In the genomic region with DNA sequence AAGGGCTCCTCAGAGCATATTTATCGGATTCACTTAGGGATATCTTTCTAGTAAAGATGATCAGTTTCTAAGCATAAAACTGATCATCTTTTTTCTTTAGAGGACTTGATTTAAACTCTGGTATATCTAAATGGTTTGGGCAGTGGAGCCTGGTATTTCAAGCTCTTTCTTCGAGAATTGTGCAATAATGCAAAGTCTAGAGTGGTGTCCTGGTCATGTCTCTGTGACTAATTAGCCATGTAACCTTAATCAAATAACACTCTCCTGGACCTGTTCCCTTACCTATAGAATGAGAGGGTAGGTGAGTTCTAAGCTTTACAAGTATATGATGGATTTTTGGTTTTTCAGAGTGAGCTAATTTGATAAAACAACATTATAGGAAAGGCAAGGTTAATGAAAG, we compare ENCODE assay signal across 19 cellular contexts.
"Had no signal": no experiment of that assay in that cellular context is flagged by ENCODE, and none has a peak within 500 bp of the region (broad histone marks: within the 10 kb centered on the region; RNA-seq: fewer than 3 reads in every experiment).

No MANE protein-coding gene starts in this region.

- H3K4me3 Mint-ChIP-seq: immature natural killer cell, nephron, type B pancreatic cell had no signal

- H3K27ac ChIP-seq: colonic mucosa, gastrocnemius medialis, left ventricle myocardium inferior, parathyroid adenoma, psoas muscle, sigmoid colon, skin epidermis, suprapubic skin, thyroid gland had no signal

- H3K4me1 Mint-ChIP-seq: immature natural killer cell had no signal

- DNase-seq: colonic mucosa; dermis blood vessel endothelial cell; gastrocnemius medialis; immature natural killer cell; left ventricle myocardium inferior; midbrain; occipital lobe; psoas muscle; sigmoid colon; stimulated activated CD4-positive, alpha-beta T cell treated with anti-CD3 and anti-CD28 coated beads, Interleukin-12 subunit alpha, Interleukin-12 subunit beta, amount 100 ng/mL, for 4 hours; stimulated activated naive CD8-positive, alpha-beta T cell treated with anti-CD3 and anti-CD28 coated beads, Interleukin-15, Interleukin-2, amounts not matched to agents 100 U/mL and 50 U/mL, for 24 hours; thyroid gland had no signal

- H3K27ac Mint-ChIP-seq: immature natural killer cell, nephron, type B pancreatic cell had no signal

- H3K9me3 ChIP-seq: colonic mucosa, gastrocnemius medialis, left ventricle myocardium inferior, psoas muscle, sigmoid colon, suprapubic skin, thyroid gland had no signal

- ATAC-seq: esophagus mucosa; stimulated activated naive CD8-positive, alpha-beta T cell treated with anti-CD3 and anti-CD28 coated beads, Interleukin-15, Interleukin-2, amounts not matched to agents 100 U/mL and 50 U/mL, for 24 hours had no signal

- H3K9me3 Mint-ChIP-seq: immature natural killer cell, nephron, type B pancreatic cell had no signal

- H3K27me3 ChIP-seq: colonic mucosa, gastrocnemius medialis, sigmoid colon, suprapubic skin, thyroid gland had no signal

- H3K36me3 ChIP-seq: colonic mucosa, gastrocnemius medialis, suprapubic skin had no signal

- H3K4me3 ChIP-seq: colonic mucosa, gastrocnemius medialis, left ventricle myocardium inferior, lung, psoas muscle, sigmoid colon, skin epidermis, suprapubic skin, thyroid gland had no signal

- H3K4me1 ChIP-seq: colonic mucosa, left ventricle myocardium inferior, parathyroid adenoma, sigmoid colon, suprapubic skin, thyroid gland had no signal

- H3K27me3 Mint-ChIP-seq: type B pancreatic cell had no signal
